Comparison of ENCODE assay signal across 16 cellular contexts in genomic region chr9:75551866-75552265, GRCh38.
DNase-seq lines count a peak whose midpoint lies in the region; ATAC-seq, FAIRE-seq and TF ChIP-seq lines count a peak whose summit lies in the region.
"Had no signal": no experiment of that assay in that cellular context is flagged by ENCODE, and none has a peak within 500 bp of the region (broad histone marks: within the 10 kb centered on the region; RNA-seq: fewer than 3 reads in every experiment).

No MANE protein-coding gene starts in this region.

- WGBS in GM23248 (ENCODE audit: low coverage in 1 of 2, low lambda C conversion rate in 2 of 2, missing lambda C conversion rate in 2 of 2), 2 experiments, result 34 to 60% methylated on average over 1 of the region's 1 CpG

- no peak overlapping the region for H3K27ac Mint-ChIP-seq in HFFc6
- H3K27ac Mint-ChIP-seq: CD4-positive, alpha-beta memory T cell had no signal

- H3K4me1 Mint-ChIP-seq in HFFc6 (ENCODE audit: low read depth), result no peaks in the 10 kb centered on the region
- H3K4me1 Mint-ChIP-seq: CD4-positive, alpha-beta memory T cell had no signal

- TF ChIP-seq CTCF in astrocyte of the spinal cord (IDR thresholded peaks at IDR 0.05; ENCODE audit: low read depth, low read length) (no peak), HFFc6 (IDR thresholded peaks at IDR 0.05) (no peak), gastrocnemius medialis (IDR thresholded peaks at IDR 0.05 in 4 of 5, conservative IDR thresholded peaks at IDR 0.05 in 1 of 5) (no peak)

- H3K27me3 ChIP-seq in GM23248 (replicated peaks; ENCODE audit: insufficient read depth) (no peaks in the 10 kb centered on the region), gastrocnemius medialis (no peaks in the 10 kb centered on the region)
- H3K27me3 ChIP-seq: BE2C had no signal

- H3K9me3 Mint-ChIP-seq in HFFc6, result peaks cover 55% of the 10 kb centered on the region

- H3K36me3 ChIP-seq in GM23248 (ENCODE audit: low read depth) (no peaks in the 10 kb centered on the region), gastrocnemius medialis (no peaks in the 10 kb centered on the region)
- H3K36me3 ChIP-seq: BE2C had no signal

- H3K9me2 ChIP-seq in GM23248 (ENCODE audit: insufficient read depth), result no peaks in the 10 kb centered on the region

- H3K79me2 ChIP-seq in GM23248 (ENCODE audit: insufficient read depth), result no peaks in the 10 kb centered on the region

- no peak overlapping the region for H3K4me3 ChIP-seq in GM23248
- no peak overlapping the region for H3K4me3 ChIP-seq in astrocyte of the spinal cord (ENCODE audit: low read depth, low read length)
- no peak overlapping the region for H3K4me3 ChIP-seq in gastrocnemius medialis
- H3K4me3 ChIP-seq: GM12878 had no signal

- DNase-seq in GM23248, result peak; percentile 14
- peak; percentile 9 for DNase-seq in astrocyte of the spinal cord (ENCODE audit: low read depth, low spot score)
- DNase-seq in fibroblast of gingiva (ENCODE audit: low read depth), result peak; percentile 15
- DNase-seq in putamen (ENCODE audit: low spot score), result peak; percentile 4
- DNase-seq in HFFc6, result no peak
- DNase-seq in GM19239 (ENCODE audit: insufficient read length, low spot score), result no peak
- no peak for DNase-seq in gastrocnemius medialis
- no peak for DNase-seq in NCI-H1092 treated with DMSO at 0.1 percent for 48 hours (lab: John Stamatoyannopoulos, UW)
- DNase-seq: ACHN; BE2C; CD4-positive, alpha-beta memory T cell; DMS79; HCEC 1CT; IMR-90 had no signal

- no peak overlapping the region for H3K9ac ChIP-seq in GM23248

- H3K36me3 Mint-ChIP-seq in HFFc6 (ENCODE audit: low read depth), result no peaks in the 10 kb centered on the region
- H3K36me3 Mint-ChIP-seq: CD4-positive, alpha-beta memory T cell had no signal

- in situ Hi-C loops in GM23248 (cut with MboI) (no loop called here), astrocyte of the spinal cord (cut with HindIII; ENCODE audit: low sequenced_read_pairs) (no loop called here), gastrocnemius medialis (cut with MboI; ENCODE audit: low sequenced_read_pairs in 4 of 4) (no loop called here)

- no peaks in the 10 kb centered on the region; the same call in none of the 2 replicates for H3K27me3 Mint-ChIP-seq in HFFc6 (ENCODE audit: insufficient read depth)

- FAIRE-seq in GM19239 (lab: Jason Lieb, UNC), result no peak
- FAIRE-seq: GM12878 had no signal

- no peak overlapping the region for H3K4me3 Mint-ChIP-seq in HFFc6
- H3K4me3 Mint-ChIP-seq: CD4-positive, alpha-beta memory T cell had no signal

- H3K4me1 ChIP-seq in GM23248 (ENCODE audit: insufficient read depth), result no peaks in the 10 kb centered on the region
- no peaks in the 10 kb centered on the region for H3K4me1 ChIP-seq in gastrocnemius medialis
- H3K4me1 ChIP-seq: BE2C had no signal

- H3F3A ChIP-seq in GM23248 (ENCODE audit: insufficient read depth), result no peaks in the 10 kb centered on the region

- TF ChIP-seq POLR2A in gastrocnemius medialis (IDR thresholded peaks at IDR 0.05), result no peak

- intact Hi-C loops in gastrocnemius medialis (cut with DNase I; ENCODE audit: low total_unique reads), result no loop called here

- no peaks in the 10 kb centered on the region for H3K9me3 ChIP-seq in GM23248 (ENCODE audit: low read depth)
- no peaks in the 10 kb centered on the region for H3K9me3 ChIP-seq in gastrocnemius medialis
- H3K9me3 ChIP-seq: BE2C had no signal

- H3K27ac ChIP-seq in GM23248 (no peak overlapping the region), gastrocnemius medialis (no peak overlapping the region)
- H3K27ac ChIP-seq: C4-2B had no signal

- no peak for ATAC-seq in gastrocnemius medialis
- ATAC-seq: GM12878 had no signal

- no peaks in the 10 kb centered on the region for H4K20me1 ChIP-seq in GM23248 (ENCODE audit: insufficient read depth)

- H2AFZ ChIP-seq in GM23248, result no peak overlapping the region

- H3K4me2 ChIP-seq in GM23248 (ENCODE audit: unreplicated experiment), result no peak overlapping the region

Comparison
In these comparisons a context has a peak if more than half of its experiments do, and no peak if none do; other contexts are left out.
1. DNase-seq: peak in GM23248 (single experiment), astrocyte of the spinal cord (single experiment), fibroblast of gingiva (single experiment) and putamen (single experiment); none in HFFc6 (single experiment), GM19239 (single experiment), gastrocnemius medialis (0 of 2) and NCI-H1092 treated with DMSO at 0.1 percent for 48 hours (single experiment).